ENCODE assay signal across 26 cellular contexts in genomic region chr2:190200603-190201002, GRCh38.
DNase-seq lines count a peak whose midpoint lies in the region; ATAC-seq, FAIRE-seq and TF ChIP-seq lines count a peak whose summit lies in the region.
"Had no signal": no experiment of that assay in that cellular context is flagged by ENCODE, and none has a peak within 500 bp of the region (broad histone marks: within the 10 kb centered on the region; RNA-seq: fewer than 3 reads in every experiment).

No MANE protein-coding gene starts in this region.

- in situ Hi-C loops in IMR-90 (cut with MboI; ENCODE audit: low sequenced_read_pairs) = no loop called here

- H3K4me1 ChIP-seq in IMR-90 (ENCODE audit: control insufficient read depth, insufficient read depth, low read length) (no peaks in the 10 kb centered on the region), small intestine (ENCODE audit: control insufficient read depth in 2 of 2, insufficient read depth in 1 of 2, low read depth in 1 of 2, low read length in 1 of 2) (peaks cover 0 to 3% of the 10 kb centered on the region in 2 donors)
- H3K4me1 ChIP-seq: BE2C, BLaER1 had no signal

- H3K9me1 ChIP-seq in IMR-90 (ENCODE audit: insufficient read depth, low read length) = no peaks in the 10 kb centered on the region

- ATAC-seq in IMR-90 (ENCODE audit: low read depth) = peak; percentile 54
- ATAC-seq in left colon = peak; percentile 34
- no peak for ATAC-seq in HG02642 (IDR thresholded peaks at IDR 0.05; ENCODE audit: poor library complexity, unreplicated experiment)
- ATAC-seq in stimulated activated naive CD8-positive, alpha-beta T cell treated with anti-CD3 and anti-CD28 coated beads, Interleukin-15, Interleukin-2, amounts not matched to agents 100 U/mL and 50 U/mL, for 24 hours = no peak

- no peak overlapping the region for H2BK15ac ChIP-seq in IMR-90 (ENCODE audit: low read depth, low read length)

- no peak overlapping the region for H3K14ac ChIP-seq in IMR-90 (replicated peaks; ENCODE audit: low read depth, low read length)

- H4K20me1 ChIP-seq in IMR-90 (ENCODE audit: insufficient read depth, low read length) = no peaks in the 10 kb centered on the region
- H4K20me1 ChIP-seq: BLaER1 had no signal

- POLR2A ChIA-PET in IMR-90 (lab: Charles Lee; ENCODE audit: unreplicated experiment) = no interaction called here

- H3K23ac ChIP-seq in IMR-90 (ENCODE audit: low read depth, low read length) = no peak overlapping the region

- H3K4ac ChIP-seq in IMR-90 (ENCODE audit: low read depth, low read length) = no peak overlapping the region

- no peak overlapping the region for H3K9ac ChIP-seq in IMR-90 (ENCODE audit: low read depth, low read length)
- H3K9ac ChIP-seq: BLaER1 had no signal

- H2AK9ac ChIP-seq in IMR-90 (replicated peaks; ENCODE audit: low read depth, low read length, poor library complexity) = no peak overlapping the region

- no peak overlapping the region for H2BK120ac ChIP-seq in IMR-90 (ENCODE audit: low read depth, low read length)

- no peak for TF ChIP-seq POLR2A in IMR-90 (IDR thresholded peaks at IDR 0.05; ENCODE audit: low read depth, low read length)

- CTCF ChIA-PET in IMR-90 (lab: Yijun Ruan, JAX) = no interaction called here

- no TSS peak for BruUV-seq in IMR-90 (replicated peaks; lab: Mats Ljungman, UMichigan)

- H4K8ac ChIP-seq in IMR-90 (ENCODE audit: low read depth in 2 of 2, low read length in 2 of 2) = no peak overlapping the region

- H3K18ac ChIP-seq in IMR-90 (ENCODE audit: low read depth, low read length) = no peak overlapping the region

- no peak overlapping the region for H3K27ac ChIP-seq in IMR-90 (ENCODE audit: insufficient read depth, low read length)
- no peak overlapping the region for H3K27ac ChIP-seq in small intestine (ENCODE audit: low read depth in 1 of 2, low read length in 1 of 2)
- H3K27ac ChIP-seq: BLaER1 had no signal

- H3K4me2 ChIP-seq in IMR-90 (ENCODE audit: low read depth, low read length) = no peak overlapping the region
- H3K4me2 ChIP-seq: BLaER1 had no signal

- H3K27me3 ChIP-seq in IMR-90 (ENCODE audit: control insufficient read depth, insufficient read depth, low read length) = no peaks in the 10 kb centered on the region
- no peaks in the 10 kb centered on the region for H3K27me3 ChIP-seq in small intestine (ENCODE audit: control insufficient read depth in 2 of 2, insufficient read depth in 2 of 2, low read length in 2 of 2)
- H3K27me3 ChIP-seq: BE2C, BLaER1 had no signal

- no peak overlapping the region for H3K4me3 ChIP-seq in IMR-90 (ENCODE audit: insufficient read depth, low read depth, low read length)
- H3K4me3 ChIP-seq in fibroblast of villous mesenchyme (ENCODE audit: low read depth, low read length) = no peak overlapping the region
- H3K4me3 ChIP-seq in small intestine (ENCODE audit: low read depth in 1 of 2, low read length in 2 of 2) = no peak overlapping the region
- H3K4me3 ChIP-seq: BLaER1 had no signal

- H3K36me3 ChIP-seq in IMR-90 (ENCODE audit: control insufficient read depth, insufficient read depth, low read length) (peaks cover 1% of the 10 kb centered on the region), small intestine (ENCODE audit: control insufficient read depth in 2 of 2, insufficient read depth in 2 of 2, low read length in 2 of 2) (peaks cover 0 to 8% of the 10 kb centered on the region in 2 donors)
- H3K36me3 ChIP-seq: BE2C had no signal

- no peak for FAIRE-seq in small intestine (lab: Jason Lieb, UNC)
- no peak for FAIRE-seq in RCC 7860 (lab: Jason Lieb, UNC)
- FAIRE-seq: A204.1, G401.6 had no signal

- no peak overlapping the region for H2AFZ ChIP-seq in IMR-90 (replicated peaks; ENCODE audit: low read length, poor library complexity)

- WGBS in IMR-90 (ENCODE audit: extremely low coverage in 2 of 2, insufficient read length in 1 of 2), 2 experiments = no CpG with 5 or more reads among the region's 1 CpG
- 12 to 55% (median 31%) methylated on average over 1 of the region's 1 CpG for WGBS in small intestine, 3 donors

- H2BK20ac ChIP-seq in IMR-90 (ENCODE audit: low read depth, low read length) = no peak overlapping the region

- H2AK5ac ChIP-seq in IMR-90 (ENCODE audit: low read depth, low read length) = no peak overlapping the region

- dilution Hi-C loops in IMR-90 (cut with HindIII; ENCODE audit: low sequenced_read_pairs, unreplicated experiment) = no loop called here

- intact Hi-C loops in IMR-90 (cut with micrococcal nuclease) = loop anchor here (5.0 kb wide), 1 partner anchor 67 kb away; no protein-coding TSS in a partner anchor
- intact Hi-C loops in left colon (cut with DNase I, micrococcal nuclease) = no loop called here

- no peak for TF ChIP-seq CTCF in IMR-90 (conservative IDR thresholded peaks at IDR 0.05; ENCODE audit: low read depth, low read length)
- TF ChIP-seq CTCF in fibroblast of villous mesenchyme (IDR thresholded peaks at IDR 0.05; ENCODE audit: insufficient read depth, low read depth, low read length) = no peak

- H4K91ac ChIP-seq in IMR-90 (ENCODE audit: insufficient read depth, low read depth, low read length) = no peak overlapping the region

- H4K5ac ChIP-seq in IMR-90 (ENCODE audit: low read depth, low read length) = no peak overlapping the region

- no peak for TF ChIP-seq RAD21 in IMR-90 (IDR thresholded peaks at IDR 0.05; ENCODE audit: low read length)

- no peaks in the 10 kb centered on the region for H3K79me1 ChIP-seq in IMR-90 (ENCODE audit: low read depth in 1 of 2, low read length in 2 of 2)

- H3K56ac ChIP-seq in IMR-90 (ENCODE audit: extremely low read depth, insufficient read depth, low read length) = no peak overlapping the region

- H3K9me3 ChIP-seq in IMR-90 (ENCODE audit: control insufficient read depth, insufficient read depth, low read length) = no peaks in the 10 kb centered on the region
- H3K9me3 ChIP-seq in small intestine (ENCODE audit: control insufficient read depth, low read depth) = no peaks in the 10 kb centered on the region
- H3K9me3 ChIP-seq: BE2C, BLaER1 had no signal

- no peak for DNase-seq in IMR-90
- DNase-seq in fibroblast of villous mesenchyme (ENCODE audit: low read depth) = peak; percentile 42
- DNase-seq in left colon = no peak
- DNase-seq in small intestine = peak; percentile 72
- DNase-seq in stimulated activated naive CD8-positive, alpha-beta T cell treated with anti-CD3 and anti-CD28 coated beads, Interleukin-15, Interleukin-2, amounts not matched to agents 100 U/mL and 50 U/mL, for 24 hours = no peak
- DNase-seq in HuH-7.5 (ENCODE audit: low spot score) = no peak
- DNase-seq in RCC 7860 (ENCODE audit: low spot score) = no peak
- DNase-seq: 8988T; ACHN; BE2C; C1 segment of cervical spinal cord; CD4-positive, alpha-beta memory T cell; CD4-positive, CD25-positive, alpha-beta regulatory T cell; CD8-positive, alpha-beta memory T cell; COR-L47; DMS 273 treated with DMSO at 0.1 percent for 48 hours; DMS153; DMS53; DMS79; DND-41; EL; GF-D8 had no signal

- H2BK5ac ChIP-seq in IMR-90 (ENCODE audit: low read depth, low read length, poor library complexity, severe bottlenecking) = no peak overlapping the region

TF ChIP-seq in IMR-90, 13 proteins besides CTCF, POLR2A, EP300 and RAD21:
- TF ChIP-seq RFX5 (IDR thresholded peaks at IDR 0.05; ENCODE audit: low read depth, low read length) = no peak
- TF ChIP-seq CEBPB (IDR thresholded peaks at IDR 0.05; ENCODE audit: low read depth, low read length) = no peak
- no peak for TF ChIP-seq RCOR1 (IDR thresholded peaks at IDR 0.05; ENCODE audit: insufficient replicate concordance, low read length)
- no peak for TF ChIP-seq MAZ (IDR thresholded peaks at IDR 0.05; ENCODE audit: borderline replicate concordance, low read depth, low read length)
- TF ChIP-seq ELK1 (IDR thresholded peaks at IDR 0.05; ENCODE audit: borderline replicate concordance, low read depth, low read length) = no peak
- TF ChIP-seq SMC3 (IDR thresholded peaks at IDR 0.05; ENCODE audit: low read depth, low read length) = no peak
- no peak for TF ChIP-seq MXI1 (IDR thresholded peaks at IDR 0.05; ENCODE audit: borderline replicate concordance, low read depth, low read length)
- no peak for TF ChIP-seq USF2 (IDR thresholded peaks at IDR 0.05; ENCODE audit: low read depth, low read length)
- TF ChIP-seq MAFK (IDR thresholded peaks at IDR 0.05; ENCODE audit: low read depth, low read length) = no peak
- no peak for TF ChIP-seq BHLHE40 (IDR thresholded peaks at IDR 0.05; ENCODE audit: low read depth, low read length)
- no peak for TF ChIP-seq NFE2L2 (IDR thresholded peaks at IDR 0.05; ENCODE audit: low read depth, low read length)
- TF ChIP-seq FOS (IDR thresholded peaks at IDR 0.05; ENCODE audit: low read depth, low read length) = no peak
- TF ChIP-seq CHD1 (IDR thresholded peaks at IDR 0.05; ENCODE audit: low read depth, low read length) = no peak

Comparison
In these comparisons a context has a peak if more than half of its experiments do, and no peak if none do; other contexts are left out.
1. ATAC-seq: peak in IMR-90 (single experiment) and left colon (single experiment); none in HG02642 (single experiment) and stimulated activated naive CD8-positive, alpha-beta T cell treated with anti-CD3 and anti-CD28 coated beads, Interleukin-15, Interleukin-2, amounts not matched to agents 100 U/mL and 50 U/mL, for 24 hours (single experiment).
2. DNase-seq: peak in fibroblast of villous mesenchyme (single experiment) and small intestine (single experiment); none in IMR-90 (single experiment), left colon (0 of 2), stimulated activated naive CD8-positive, alpha-beta T cell treated with anti-CD3 and anti-CD28 coated beads, Interleukin-15, Interleukin-2, amounts not matched to agents 100 U/mL and 50 U/mL, for 24 hours (single experiment), HuH-7.5 (single experiment) and RCC 7860 (single experiment).